ENCODE assay signal across 16 cellular contexts in the genomic region with DNA sequence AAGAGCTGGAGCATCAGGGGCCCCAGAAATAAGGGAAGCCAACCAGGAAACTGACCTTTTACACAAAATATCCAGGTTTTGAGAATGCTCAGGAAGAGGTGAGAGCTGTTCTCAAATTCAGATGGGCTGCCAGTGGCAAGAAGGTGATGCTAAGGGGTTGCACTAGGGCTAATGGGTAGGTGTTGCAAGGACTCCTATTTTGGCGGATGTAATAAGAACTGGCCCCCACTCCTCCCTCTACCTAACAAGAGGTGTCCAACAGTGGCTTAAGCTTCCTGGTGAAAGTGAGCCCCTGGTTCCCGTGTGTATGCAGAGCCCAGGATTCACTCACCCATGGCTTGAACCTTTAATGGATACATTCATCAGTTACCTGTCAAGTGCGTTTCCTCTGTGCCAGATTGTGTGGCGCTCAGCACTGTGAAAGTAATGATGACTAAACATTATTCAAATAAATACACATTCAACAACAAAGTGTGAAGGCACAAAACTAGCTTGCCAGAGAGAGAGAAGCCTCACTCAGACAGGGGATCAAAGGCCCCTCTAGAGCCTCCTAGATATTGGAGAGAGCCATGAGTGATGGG. TPM values are rescaled to one million over a fixed set of nuclear protein-coding genes. Genes with fewer than 3 reads are reported as not detected.
DNase-seq lines count a peak whose midpoint lies in the region; ATAC-seq and TF ChIP-seq lines count a peak whose summit lies in the region.
"Had no signal": no experiment of that assay in that cellular context is flagged by ENCODE, and none has a peak within 500 bp of the region (broad histone marks: within the 10 kb centered on the region; RNA-seq: fewer than 3 reads in every experiment).

No MANE protein-coding gene starts in this region.

- H3K27ac Mint-ChIP-seq in activated naive CD4-positive, alpha-beta T cell treated with anti-CD3 and anti-CD28 coated beads, Interleukin-2, amount 50 U/mL, for 72 hours: no peak overlapping the region
- H3K27ac Mint-ChIP-seq: activated CD4-positive, alpha-beta memory T cell treated with anti-CD3 and anti-CD28 coated beads for 36 hours; activated T-helper 2 cell treated with anti-CD3 and anti-CD28 coated beads, Interferon-gamma antibody, Interleukin-2, Interleukin-4, amounts not matched to agents 10 μg/mL and 5 μg/mL and 100 μg/mL, durations not matched to agents 14 hours and 24 hours and 36 hours had no signal

- peaks cover 19% of the 10 kb centered on the region for H3K27me3 ChIP-seq in A673 (replicated peaks; ENCODE audit: insufficient read depth, low read depth, low read length, poor library complexity)
- H3K27me3 ChIP-seq in HUES64 (ENCODE audit: insufficient read depth, low read length): peaks cover 30% of the 10 kb centered on the region
- H3K27me3 ChIP-seq in iPS-20b (ENCODE audit: insufficient read depth, low read length): peaks cover 81% of the 10 kb centered on the region
- H3K27me3 ChIP-seq: ascending aorta had no signal

- H3K36me3 Mint-ChIP-seq in activated naive CD4-positive, alpha-beta T cell treated with anti-CD3 and anti-CD28 coated beads, Interleukin-2, amount 50 U/mL, for 72 hours: peaks cover 0 to 10% of the 10 kb centered on the region in 2 donors
- H3K36me3 Mint-ChIP-seq: activated CD4-positive, alpha-beta memory T cell treated with anti-CD3 and anti-CD28 coated beads for 36 hours had no signal

- POLR2A ChIA-PET in A673 (lab: Charles Lee; ENCODE audit: low non-redundant PET): interaction anchor here (0.6 kb wide), 1 partner anchor 12 kb away, joined by 3 read pairs; no protein-coding TSS in a partner anchor

- H3K4me1 ChIP-seq in A673 (ENCODE audit: insufficient read depth, low read length, poor library complexity, severe bottlenecking): peaks cover 19% of the 10 kb centered on the region
- H3K4me1 ChIP-seq in HUES64 (ENCODE audit: insufficient read depth, low read length): peaks cover 7% of the 10 kb centered on the region; the same call in 1 of the 2 replicates
- H3K4me1 ChIP-seq in iPS-20b (ENCODE audit: insufficient read depth, low read length): peaks cover 6% of the 10 kb centered on the region; the same call in 1 of the 2 replicates
- H3K4me1 ChIP-seq: ascending aorta, prostate gland had no signal

- H3K4me3 ChIP-seq in A673 (ENCODE audit: low read depth, low read length, poor library complexity, severe bottlenecking) (peak overlapping the region; percentile 40), HUES64 (ENCODE audit: low read length) (peak overlapping the region; percentile 74), iPS-20b (ENCODE audit: low read length) (peak overlapping the region; percentile 74)
- H3K4me3 ChIP-seq: ascending aorta, prostate gland had no signal

- no peaks in the 10 kb centered on the region for H3K36me3 ChIP-seq in A673 (ENCODE audit: insufficient read depth, low read length, poor library complexity, severe bottlenecking)
- H3K36me3 ChIP-seq in HUES64 (ENCODE audit: insufficient read depth, low read length): no peaks in the 10 kb centered on the region
- H3K36me3 ChIP-seq in iPS-20b (ENCODE audit: insufficient read depth, low read depth, low read length): peaks cover 4% of the 10 kb centered on the region; the same call in 1 of the 2 replicates
- H3K36me3 ChIP-seq: ascending aorta, prostate gland had no signal

- DNase-seq in A673 (ENCODE audit: low spot score): no peak
- no peak for DNase-seq in activated naive CD4-positive, alpha-beta T cell treated with anti-CD3 and anti-CD28 coated beads, Interleukin-2, amount 50 U/mL, for 72 hours (ENCODE audit: low spot score in 2 of 2)
- DNase-seq: activated CD4-positive, alpha-beta memory T cell treated with anti-CD3 and anti-CD28 coated beads for 36 hours; effector CD8-positive, alpha-beta T cell; T-helper 9 cell had no signal

- BruUV-seq in A673 (replicated peaks; lab: Mats Ljungman, UMichigan): no TSS peak

- 81% methylated on average over 4 of the region's 4 CpGs for WGBS in HUES64

- CTCF ChIA-PET in A673 (lab: Charles Lee): no interaction called here

- H3K9ac ChIP-seq in HUES64 (ENCODE audit: low read depth, low read length) (peak overlapping the region; percentile 36; the same call in 1 of the 2 replicates), iPS-20b (ENCODE audit: low read depth, low read length) (peak overlapping the region; percentile 33; the same call in 1 of the 2 replicates)

- no peak for TF ChIP-seq CTCF in A673 (conservative IDR thresholded peaks at IDR 0.05; ENCODE audit: low read depth, low read length)
- no peak for TF ChIP-seq CTCF in VCaP (conservative IDR thresholded peaks at IDR 0.05)

- no peaks in the 10 kb centered on the region for H3K9me3 ChIP-seq in A673 (ENCODE audit: low read depth, low read length, poor library complexity, severe bottlenecking)
- no peaks in the 10 kb centered on the region for H3K9me3 ChIP-seq in HUES64 (ENCODE audit: insufficient read depth, low read depth, low read length)
- H3K9me3 ChIP-seq in iPS-20b (ENCODE audit: insufficient read depth, low read depth, low read length): no peaks in the 10 kb centered on the region
- H3K9me3 ChIP-seq: ascending aorta, prostate gland had no signal

- H3K27ac ChIP-seq in A673 (ENCODE audit: low read depth, low read length, poor library complexity, severe bottlenecking) (no peak overlapping the region), HUES64 (ENCODE audit: low read depth, low read length) (no peak overlapping the region), VCaP (peak overlapping the region; percentile 65; the same call in 1 of the 2 replicates), iPS-20b (ENCODE audit: low read length) (no peak overlapping the region)
- H3K27ac ChIP-seq: ascending aorta, prostate gland had no signal

- ATAC-seq in HG02973 (IDR thresholded peaks at IDR 0.05; ENCODE audit: unreplicated experiment) (no peak), GM19467 (IDR thresholded peaks at IDR 0.05; ENCODE audit: unreplicated experiment) (no peak), HG02852 (IDR thresholded peaks at IDR 0.05; ENCODE audit: unreplicated experiment) (no peak)
- no peak for ATAC-seq in activated naive CD4-positive, alpha-beta T cell treated with anti-CD3 and anti-CD28 coated beads, Interleukin-2, amount 50 U/mL, for 72 hours

- intact Hi-C loops in A673 (cut with micrococcal nuclease; ENCODE audit: unreplicated experiment): no loop called here

- H3K9me3 Mint-ChIP-seq in activated naive CD4-positive, alpha-beta T cell treated with anti-CD3 and anti-CD28 coated beads, Interleukin-2, amount 50 U/mL, for 72 hours: peaks cover 0 to 13% of the 10 kb centered on the region in 2 donors
- H3K9me3 Mint-ChIP-seq: activated CD4-positive, alpha-beta memory T cell treated with anti-CD3 and anti-CD28 coated beads for 36 hours; activated T-helper 2 cell treated with anti-CD3 and anti-CD28 coated beads, Interferon-gamma antibody, Interleukin-2, Interleukin-4, amounts not matched to agents 10 μg/mL and 5 μg/mL and 100 μg/mL, durations not matched to agents 14 hours and 24 hours and 36 hours had no signal

RNA-seq across cellular contexts. Expression of a gene that starts 0.7 kb away (rescaled TPM):
- total RNA-seq in A673 (2021): 12.7 and 14.8 TPM in 2 replicates
- 27.1 TPM for polyA plus RNA-seq in HUES64 (2013, experiment 1 of 2)
- 25.7 TPM for polyA plus RNA-seq in HUES64 (2013, experiment 2 of 2)
- not detected for total RNA-seq in activated naive CD4-positive, alpha-beta T cell treated with anti-CD3 and anti-CD28 coated beads, Interleukin-2, amount 50 U/mL, for 72 hours
- total RNA-seq: activated CD4-positive, alpha-beta memory T cell treated with anti-CD3 and anti-CD28 coated beads for 36 hours; activated T-helper 2 cell treated with anti-CD3 and anti-CD28 coated beads, Interferon-gamma antibody, Interleukin-2, Interleukin-4, amounts not matched to agents 10 μg/mL and 5 μg/mL and 100 μg/mL, durations not matched to agents 14 hours and 24 hours and 36 hours; fibroblast of villous mesenchyme; HT1080 had no signal

Comparison
In these comparisons a context has a peak if more than half of its experiments do, and no peak if none do; other contexts are left out.
1. RNA of a gene that starts 0.7 kb away (total RNA-seq): 12.7 to 14.8 TPM in A673; not detected in activated naive CD4-positive, alpha-beta T cell treated with anti-CD3 and anti-CD28 coated beads, Interleukin-2, amount 50 U/mL, for 72 hours; every median in the first group is over 10 times any median in the second.
2. Peak in every context shown above with its lines, with median percentiles within 50 percentile points of each other: H3K4me3 ChIP-seq.